22 cellular contexts compared by ENCODE assay signal in genomic region chr3:193313448-193313958, GRCh38.
"Had no signal": no experiment of that assay in that cellular context is flagged by ENCODE, and none has a peak within 500 bp of the region (broad histone marks: within the 10 kb centered on the region; RNA-seq: fewer than 3 reads in every experiment).

No MANE protein-coding gene starts in this region.

- H3K4me2 ChIP-seq: hepatocyte had no signal

- H3K36me3 ChIP-seq: esophagus muscularis mucosa, gastroesophageal sphincter, heart left ventricle, left lung, right lobe of liver, thoracic aorta, tibial nerve, upper lobe of left lung had no signal

- H3K4me3 ChIP-seq: coronary artery, esophagus muscularis mucosa, gastroesophageal sphincter, heart left ventricle, hepatocyte, left lung, right lobe of liver, thoracic aorta, tibial nerve, upper lobe of left lung had no signal

- H3K9me3 ChIP-seq: esophagus muscularis mucosa, gastroesophageal sphincter, heart left ventricle, left lung, right lobe of liver, thoracic aorta, tibial nerve, upper lobe of left lung had no signal

- H3K27me3 ChIP-seq: esophagus muscularis mucosa, foreskin keratinocyte, gastroesophageal sphincter, heart left ventricle, hepatocyte, left lung, right lobe of liver, tibial nerve, upper lobe of left lung had no signal

- DNase-seq: dermis blood vessel endothelial cell; effector memory CD4-positive, alpha-beta T cell; foreskin keratinocyte; heart left ventricle; left cardiac atrium; left lung; mesenchymal stem cell; naive thymus-derived CD8-positive, alpha-beta T cell; nephron progenitor cell; right lobe of liver; small intestine; stimulated activated CD4-positive, alpha-beta T cell treated with anti-CD3 and anti-CD28 coated beads, Interleukin-15, amount 100 ng/mL, for 24 hours; stimulated activated CD4-positive, alpha-beta T cell treated with anti-CD3 and anti-CD28 coated beads, Interleukin-2, amount 100 ng/mL, for 48 hours; stimulated activated naive B cell treated with anti-CD40 and anti-IgM and Interleukin-4, amounts not matched to agents 10 μg/mL and 1 μg/mL and 100 μg/mL, for 72 hours; upper lobe of left lung had no signal

- H3K9ac ChIP-seq: parathyroid adenoma had no signal

- H3K79me2 ChIP-seq: hepatocyte, parathyroid adenoma had no signal

- H3K27ac ChIP-seq: coronary artery, esophagus muscularis mucosa, foreskin keratinocyte, gastroesophageal sphincter, heart left ventricle, hepatocyte, left lung, parathyroid adenoma, right lobe of liver, thoracic aorta, tibial nerve, upper lobe of left lung had no signal

- H2AFZ ChIP-seq: hepatocyte, parathyroid adenoma had no signal
